In genomic region chr5:127934791-127935256, GRCh38 we compare ENCODE assay signal across 1 cellular context.
TF ChIP-seq lines count a peak whose summit lies in the region.

No MANE protein-coding gene starts in this region.

TF ChIP-seq in HepG2, 621 proteins besides CTCF, POLR2A, EP300 and RAD21 (continued from another document and continues in another):
- TF ChIP-seq ZNF512B (CRISPR knock-in tag; IDR thresholded peaks at IDR 0.05; ENCODE audit: borderline replicate concordance): no peak
- no peak for TF ChIP-seq ZNF703 (CRISPR knock-in tag; IDR thresholded peaks at IDR 0.05; ENCODE audit: borderline replicate concordance)
- TF ChIP-seq ZNF296 (CRISPR knock-in tag; conservative IDR thresholded peaks at IDR 0.05): no peak
- TF ChIP-seq, protein P1, sequence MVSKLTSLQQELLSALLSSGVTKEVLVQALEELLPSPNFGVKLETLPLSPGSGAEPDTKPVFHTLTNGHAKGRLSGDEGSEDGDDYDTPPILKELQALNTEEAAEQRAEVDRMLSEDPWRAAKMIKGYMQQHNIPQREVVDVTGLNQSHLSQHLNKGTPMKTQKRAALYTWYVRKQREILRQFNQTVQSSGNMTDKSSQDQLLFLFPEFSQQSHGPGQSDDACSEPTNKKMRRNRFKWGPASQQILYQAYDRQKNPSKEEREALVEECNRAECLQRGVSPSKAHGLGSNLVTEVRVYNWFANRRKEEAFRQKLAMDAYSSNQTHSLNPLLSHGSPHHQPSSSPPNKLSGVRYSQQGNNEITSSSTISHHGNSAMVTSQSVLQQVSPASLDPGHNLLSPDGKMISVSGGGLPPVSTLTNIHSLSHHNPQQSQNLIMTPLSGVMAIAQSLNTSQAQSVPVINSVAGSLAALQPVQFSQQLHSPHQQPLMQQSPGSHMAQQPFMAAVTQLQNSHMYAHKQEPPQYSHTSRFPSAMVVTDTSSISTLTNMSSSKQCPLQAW (CRISPR knock-in tag; IDR thresholded peaks at IDR 0.05): 0 out of 2 replicates have a peak, but pooled peaks have one; percentile 27
- no peak for TF ChIP-seq RFXAP (CRISPR knock-in tag; IDR thresholded peaks at IDR 0.05; ENCODE audit: borderline replicate concordance)
- TF ChIP-seq KLF12 (CRISPR knock-in tag; IDR thresholded peaks at IDR 0.05; ENCODE audit: borderline replicate concordance): no peak
- TF ChIP-seq, protein P2, sequence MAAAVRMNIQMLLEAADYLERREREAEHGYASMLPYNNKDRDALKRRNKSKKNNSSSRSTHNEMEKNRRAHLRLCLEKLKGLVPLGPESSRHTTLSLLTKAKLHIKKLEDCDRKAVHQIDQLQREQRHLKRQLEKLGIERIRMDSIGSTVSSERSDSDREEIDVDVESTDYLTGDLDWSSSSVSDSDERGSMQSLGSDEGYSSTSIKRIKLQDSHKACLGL (CRISPR knock-in tag; IDR thresholded peaks at IDR 0.05): no peak
- TF ChIP-seq PHF21A (CRISPR knock-in tag; IDR thresholded peaks at IDR 0.05): peak; percentile 48; the same call in 1 of the 2 replicates
- no peak for TF ChIP-seq ATF6 (CRISPR knock-in tag; conservative IDR thresholded peaks at IDR 0.05)
- no peak for TF ChIP-seq CBX1 (IDR thresholded peaks at IDR 0.05; ENCODE audit: low read depth)
- TF ChIP-seq HDAC1 (CRISPR knock-in tag; IDR thresholded peaks at IDR 0.05): peak; percentile 48; the same call in 1 of the 2 replicates
- TF ChIP-seq MXI1 (IDR thresholded peaks at IDR 0.05; ENCODE audit: borderline replicate concordance, low read depth, low read length): no peak
- TF ChIP-seq, protein P3, sequence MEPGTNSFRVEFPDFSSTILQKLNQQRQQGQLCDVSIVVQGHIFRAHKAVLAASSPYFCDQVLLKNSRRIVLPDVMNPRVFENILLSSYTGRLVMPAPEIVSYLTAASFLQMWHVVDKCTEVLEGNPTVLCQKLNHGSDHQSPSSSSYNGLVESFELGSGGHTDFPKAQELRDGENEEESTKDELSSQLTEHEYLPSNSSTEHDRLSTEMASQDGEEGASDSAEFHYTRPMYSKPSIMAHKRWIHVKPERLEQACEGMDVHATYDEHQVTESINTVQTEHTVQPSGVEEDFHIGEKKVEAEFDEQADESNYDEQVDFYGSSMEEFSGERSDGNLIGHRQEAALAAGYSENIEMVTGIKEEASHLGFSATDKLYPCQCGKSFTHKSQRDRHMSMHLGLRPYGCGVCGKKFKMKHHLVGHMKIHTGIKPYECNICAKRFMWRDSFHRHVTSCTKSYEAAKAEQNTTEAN (CRISPR knock-in tag; conservative IDR thresholded peaks at IDR 0.05): no peak
- TF ChIP-seq ZNF276 (CRISPR knock-in tag; IDR thresholded peaks at IDR 0.05; ENCODE audit: low read depth): no peak
- TF ChIP-seq, protein P4, sequence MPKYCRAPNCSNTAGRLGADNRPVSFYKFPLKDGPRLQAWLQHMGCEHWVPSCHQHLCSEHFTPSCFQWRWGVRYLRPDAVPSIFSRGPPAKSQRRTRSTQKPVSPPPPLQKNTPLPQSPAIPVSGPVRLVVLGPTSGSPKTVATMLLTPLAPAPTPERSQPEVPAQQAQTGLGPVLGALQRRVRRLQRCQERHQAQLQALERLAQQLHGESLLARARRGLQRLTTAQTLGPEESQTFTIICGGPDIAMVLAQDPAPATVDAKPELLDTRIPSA (CRISPR knock-in tag; IDR thresholded peaks at IDR 0.05; ENCODE audit: borderline replicate concordance): no peak
- TF ChIP-seq ZNF441 (CRISPR knock-in tag; IDR thresholded peaks at IDR 0.05; ENCODE audit: borderline replicate concordance): no peak
- peak; percentile 28; the same call in 1 of the 2 replicates for TF ChIP-seq ATF1 (CRISPR knock-in tag; IDR thresholded peaks at IDR 0.05)
- no peak for TF ChIP-seq ZNF34 (CRISPR knock-in tag; IDR thresholded peaks at IDR 0.05; ENCODE audit: borderline replicate concordance)
- TF ChIP-seq KLF16 (CRISPR knock-in tag; IDR thresholded peaks at IDR 0.05): peak in 1 of 2 experiments; percentile 44; a peak in 1 of 4 replicates
- TF ChIP-seq PHB2 (IDR thresholded peaks at IDR 0.05; ENCODE audit: partially characterized antibody): no peak
- no peak for TF ChIP-seq ZNF562 (CRISPR knock-in tag; IDR thresholded peaks at IDR 0.05; ENCODE audit: borderline replicate concordance)
- no peak for TF ChIP-seq BCLAF1 (IDR thresholded peaks at IDR 0.05)
- TF ChIP-seq ZNF317 (CRISPR knock-in tag; IDR thresholded peaks at IDR 0.05): no peak
- no peak for TF ChIP-seq ZKSCAN5 (CRISPR knock-in tag; IDR thresholded peaks at IDR 0.05)
- TF ChIP-seq ZSCAN20 (CRISPR knock-in tag; IDR thresholded peaks at IDR 0.05; ENCODE audit: borderline replicate concordance): no peak
- TF ChIP-seq, protein P5, sequence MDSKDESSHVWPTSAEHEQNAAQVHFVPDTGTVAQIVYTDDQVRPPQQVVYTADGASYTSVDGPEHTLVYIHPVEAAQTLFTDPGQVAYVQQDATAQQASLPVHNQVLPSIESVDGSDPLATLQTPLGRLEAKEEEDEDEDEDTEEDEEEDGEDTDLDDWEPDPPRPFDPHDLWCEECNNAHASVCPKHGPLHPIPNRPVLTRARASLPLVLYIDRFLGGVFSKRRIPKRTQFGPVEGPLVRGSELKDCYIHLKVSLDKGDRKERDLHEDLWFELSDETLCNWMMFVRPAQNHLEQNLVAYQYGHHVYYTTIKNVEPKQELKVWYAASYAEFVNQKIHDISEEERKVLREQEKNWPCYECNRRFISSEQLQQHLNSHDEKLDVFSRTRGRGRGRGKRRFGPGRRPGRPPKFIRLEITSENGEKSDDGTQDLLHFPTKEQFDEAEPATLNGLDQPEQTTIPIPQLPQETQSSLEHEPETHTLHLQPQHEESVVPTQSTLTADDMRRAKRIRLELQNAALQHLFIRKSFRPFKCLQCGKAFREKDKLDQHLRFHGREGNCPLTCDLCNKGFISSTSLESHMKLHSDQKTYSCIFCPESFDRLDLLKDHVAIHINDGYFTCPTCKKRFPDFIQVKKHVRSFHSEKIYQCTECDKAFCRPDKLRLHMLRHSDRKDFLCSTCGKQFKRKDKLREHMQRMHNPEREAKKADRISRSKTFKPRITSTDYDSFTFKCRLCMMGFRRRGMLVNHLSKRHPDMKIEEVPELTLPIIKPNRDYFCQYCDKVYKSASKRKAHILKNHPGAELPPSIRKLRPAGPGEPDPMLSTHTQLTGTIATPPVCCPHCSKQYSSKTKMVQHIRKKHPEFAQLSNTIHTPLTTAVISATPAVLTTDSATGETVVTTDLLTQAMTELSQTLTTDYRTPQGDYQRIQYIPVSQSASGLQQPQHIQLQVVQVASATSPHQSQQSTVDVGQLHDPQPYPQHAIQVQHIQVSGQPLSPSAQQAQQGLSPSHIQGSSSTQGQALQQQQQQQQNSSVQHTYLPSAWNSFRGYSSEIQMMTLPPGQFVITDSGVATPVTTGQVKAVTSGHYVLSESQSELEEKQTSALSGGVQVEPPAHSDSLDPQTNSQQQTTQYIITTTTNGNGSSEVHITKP (CRISPR knock-in tag; IDR thresholded peaks at IDR 0.05; ENCODE audit: low read depth): 0 out of 2 replicates have a peak, but pooled peaks have one; percentile 57
- no peak for TF ChIP-seq SMYD3 (CRISPR knock-in tag; IDR thresholded peaks at IDR 0.05)
- TF ChIP-seq ZNF136 (CRISPR knock-in tag; IDR thresholded peaks at IDR 0.05; ENCODE audit: low read depth): no peak
- TF ChIP-seq PAF1 (CRISPR knock-in tag; IDR thresholded peaks at IDR 0.05): no peak
- TF ChIP-seq GATAD1 (CRISPR knock-in tag; IDR thresholded peaks at IDR 0.05): peak; percentile 33; the same call in 1 of the 2 replicates
- TF ChIP-seq ZMYM2 (CRISPR knock-in tag; IDR thresholded peaks at IDR 0.05): no peak
- TF ChIP-seq SETDB1 (CRISPR knock-in tag; IDR thresholded peaks at IDR 0.05; ENCODE audit: borderline replicate concordance): no peak
- TF ChIP-seq GPN1 (CRISPR knock-in tag; IDR thresholded peaks at IDR 0.05; ENCODE audit: borderline replicate concordance): no peak
- no peak for TF ChIP-seq DRAP1 (CRISPR knock-in tag; IDR thresholded peaks at IDR 0.05)
- TF ChIP-seq JDP2 (CRISPR knock-in tag; IDR thresholded peaks at IDR 0.05; ENCODE audit: borderline replicate concordance): no peak
- no peak for TF ChIP-seq ZNF326 (CRISPR knock-in tag; IDR thresholded peaks at IDR 0.05; ENCODE audit: borderline replicate concordance)
- TF ChIP-seq ERF (CRISPR knock-in tag; IDR thresholded peaks at IDR 0.05): peak; percentile 44; the same call in 1 of the 2 replicates
- no peak for TF ChIP-seq BCL3 (CRISPR knock-in tag; IDR thresholded peaks at IDR 0.05)
- no peak for TF ChIP-seq SNAPC2 (CRISPR knock-in tag; IDR thresholded peaks at IDR 0.05)
- TF ChIP-seq RFX3 (CRISPR knock-in tag; IDR thresholded peaks at IDR 0.05): no peak
- no peak for TF ChIP-seq KDM6A (CRISPR knock-in tag; IDR thresholded peaks at IDR 0.05; ENCODE audit: low read depth)
- no peak for TF ChIP-seq TAF15 (IDR thresholded peaks at IDR 0.05; ENCODE audit: low read depth, low read length, poor library complexity, severe bottlenecking)
- no peak for TF ChIP-seq ZNF160 (CRISPR knock-in tag; IDR thresholded peaks at IDR 0.05)
- no peak for TF ChIP-seq WIZ (CRISPR knock-in tag; IDR thresholded peaks at IDR 0.05)
